ENCODE assay signal across 12 cellular contexts in genomic region chr1:222898191-222898527, GRCh38.
DNase-seq lines count a peak whose midpoint lies in the region; ATAC-seq and TF ChIP-seq lines count a peak whose summit lies in the region.
"Had no signal": no experiment of that assay in that cellular context is flagged by ENCODE, and none has a peak within 500 bp of the region (broad histone marks: within the 10 kb centered on the region; RNA-seq: fewer than 3 reads in every experiment).

No MANE protein-coding gene starts in this region.

- TF ChIP-seq CTCF in VCaP (conservative IDR thresholded peaks at IDR 0.05) = no peak

- H3K9me3 Mint-ChIP-seq in activated CD4-positive, alpha-beta memory T cell treated with anti-CD3 and anti-CD28 coated beads, Interleukin-2, amount 10 ng/mL, durations not matched to agents 7 days and 5 days = no peaks in the 10 kb centered on the region
- no peaks in the 10 kb centered on the region for H3K9me3 Mint-ChIP-seq in activated CD4-positive, alpha-beta memory T cell treated with anti-CD3 and anti-CD28 coated beads for 36 hours
- peaks cover 0 to 2% (median 0%) of the 10 kb centered on the region in 6 donors for H3K9me3 Mint-ChIP-seq in immature natural killer cell
- no peaks in the 10 kb centered on the region for H3K9me3 Mint-ChIP-seq in stimulated activated effector memory CD8-positive, alpha-beta T cell treated with anti-CD3 and anti-CD28 coated beads, Interleukin-12 subunit alpha, Interleukin-12 subunit beta, amount 100 ng/mL, for 72 hours

- peak overlapping the region; percentile 17 for H3K4me3 Mint-ChIP-seq in activated CD4-positive, alpha-beta memory T cell treated with anti-CD3 and anti-CD28 coated beads, Interleukin-2, amount 10 ng/mL, durations not matched to agents 7 days and 5 days
- no peak overlapping the region for H3K4me3 Mint-ChIP-seq in activated CD4-positive, alpha-beta memory T cell treated with anti-CD3 and anti-CD28 coated beads for 36 hours
- peak overlapping the region; percentile 26 to 66 (median 55) for H3K4me3 Mint-ChIP-seq in immature natural killer cell
- H3K4me3 Mint-ChIP-seq in stimulated activated effector memory CD8-positive, alpha-beta T cell treated with anti-CD3 and anti-CD28 coated beads, Interleukin-12 subunit alpha, Interleukin-12 subunit beta, amount 100 ng/mL, for 72 hours = no peak overlapping the region

- H3K27me3 Mint-ChIP-seq in activated CD4-positive, alpha-beta memory T cell treated with anti-CD3 and anti-CD28 coated beads, Interleukin-2, amount 10 ng/mL, durations not matched to agents 7 days and 5 days = no peaks in the 10 kb centered on the region
- no peaks in the 10 kb centered on the region for H3K27me3 Mint-ChIP-seq in activated CD4-positive, alpha-beta memory T cell treated with anti-CD3 and anti-CD28 coated beads for 36 hours
- H3K27me3 Mint-ChIP-seq in immature natural killer cell (ENCODE audit: low read depth in 3 of 3) = no peaks in the 10 kb centered on the region

- peaks cover 13% of the 10 kb centered on the region for H3K4me1 Mint-ChIP-seq in activated CD4-positive, alpha-beta memory T cell treated with anti-CD3 and anti-CD28 coated beads, Interleukin-2, amount 10 ng/mL, durations not matched to agents 7 days and 5 days
- H3K4me1 Mint-ChIP-seq in activated CD4-positive, alpha-beta memory T cell treated with anti-CD3 and anti-CD28 coated beads for 36 hours (ENCODE audit: low read depth) = peaks cover 15% of the 10 kb centered on the region
- peaks cover 11 to 30% of the 10 kb centered on the region in 2 donors for H3K4me1 Mint-ChIP-seq in immature natural killer cell
- H3K4me1 Mint-ChIP-seq in stimulated activated effector memory CD8-positive, alpha-beta T cell treated with anti-CD3 and anti-CD28 coated beads, Interleukin-12 subunit alpha, Interleukin-12 subunit beta, amount 100 ng/mL, for 72 hours = peaks cover 9% of the 10 kb centered on the region

- no peak overlapping the region for H3K27ac Mint-ChIP-seq in activated CD4-positive, alpha-beta memory T cell treated with anti-CD3 and anti-CD28 coated beads, Interleukin-2, amount 10 ng/mL, durations not matched to agents 7 days and 5 days
- no peak overlapping the region for H3K27ac Mint-ChIP-seq in activated CD4-positive, alpha-beta memory T cell treated with anti-CD3 and anti-CD28 coated beads for 36 hours
- H3K27ac Mint-ChIP-seq in immature natural killer cell = peak overlapping the region in 2 of 6 donors; percentile 76 to 78
- H3K27ac Mint-ChIP-seq in stimulated activated effector memory CD8-positive, alpha-beta T cell treated with anti-CD3 and anti-CD28 coated beads, Interleukin-12 subunit alpha, Interleukin-12 subunit beta, amount 100 ng/mL, for 72 hours = peak overlapping the region; percentile 80

- no peaks in the 10 kb centered on the region for H3K36me3 Mint-ChIP-seq in activated CD4-positive, alpha-beta memory T cell treated with anti-CD3 and anti-CD28 coated beads, Interleukin-2, amount 10 ng/mL, durations not matched to agents 7 days and 5 days (ENCODE audit: low read depth)
- peaks cover 8% of the 10 kb centered on the region for H3K36me3 Mint-ChIP-seq in activated CD4-positive, alpha-beta memory T cell treated with anti-CD3 and anti-CD28 coated beads for 36 hours
- H3K36me3 Mint-ChIP-seq in immature natural killer cell = peaks cover 0 to 8% (median 0%) of the 10 kb centered on the region in 3 donors
- no peaks in the 10 kb centered on the region for H3K36me3 Mint-ChIP-seq in stimulated activated effector memory CD8-positive, alpha-beta T cell treated with anti-CD3 and anti-CD28 coated beads, Interleukin-12 subunit alpha, Interleukin-12 subunit beta, amount 100 ng/mL, for 72 hours

- intact Hi-C loops in activated CD4-positive, alpha-beta memory T cell treated with anti-CD3 and anti-CD28 coated beads for 36 hours (cut with micrococcal nuclease) = no loop called here

- POLR2A ChIA-PET in activated CD4-positive, alpha-beta memory T cell treated with anti-CD3 and anti-CD28 coated beads, Interleukin-2, amount 10 ng/mL, durations not matched to agents 7 days and 5 days (lab: Charles Lee) = no interaction called here
- POLR2A ChIA-PET in activated CD4-positive, alpha-beta memory T cell treated with anti-CD3 and anti-CD28 coated beads for 36 hours (lab: Charles Lee) = no interaction called here

- peak overlapping the region; percentile 13; the same call in 1 of the 2 replicates for H3K27ac ChIP-seq in VCaP

- ATAC-seq in stimulated activated effector memory CD8-positive, alpha-beta T cell treated with anti-CD3 and anti-CD28 coated beads, Interleukin-12 subunit alpha, Interleukin-12 subunit beta, amount 100 ng/mL, for 72 hours = no peak
- no peak for ATAC-seq in HG02763 (IDR thresholded peaks at IDR 0.05; ENCODE audit: unreplicated experiment)

- CTCF ChIA-PET in activated CD4-positive, alpha-beta memory T cell treated with anti-CD3 and anti-CD28 coated beads, Interleukin-2, amount 10 ng/mL, durations not matched to agents 7 days and 5 days (lab: Charles Lee) = no interaction called here
- CTCF ChIA-PET in activated CD4-positive, alpha-beta memory T cell treated with anti-CD3 and anti-CD28 coated beads for 36 hours (lab: Charles Lee) = no interaction called here

- no peak for DNase-seq in activated CD4-positive, alpha-beta memory T cell treated with anti-CD3 and anti-CD28 coated beads, Interleukin-2, amount 10 ng/mL, durations not matched to agents 7 days and 5 days
- no peak for DNase-seq in activated CD4-positive, alpha-beta memory T cell treated with anti-CD3 and anti-CD28 coated beads for 36 hours
- DNase-seq in immature natural killer cell (no peak), NCI-H187 treated with DMSO at 0.1 percent for 48 hours (lab: John Stamatoyannopoulos, UW) (no peak), NCI-H1048 (lab: John Stamatoyannopoulos, UW) (no peak)
- no peak for DNase-seq in stimulated activated effector memory CD8-positive, alpha-beta T cell treated with anti-CD3 and anti-CD28 coated beads, Interleukin-12 subunit alpha, Interleukin-12 subunit beta, amount 100 ng/mL, for 72 hours (ENCODE audit: low spot score in 2 of 2)
- DNase-seq: activated effector memory CD4-positive, alpha-beta T cell treated with Interleukin-2 at 50 U/mL for 16 hours; effector CD4-positive, alpha-beta T cell; MV-4-11; T-helper 9 cell had no signal

Comparison
In these comparisons a context has a peak if more than half of its experiments do, and no peak if none do; other contexts are left out.
1. H3K4me3 Mint-ChIP-seq: peak in activated CD4-positive, alpha-beta memory T cell treated with anti-CD3 and anti-CD28 coated beads, Interleukin-2, amount 10 ng/mL, durations not matched to agents 7 days and 5 days (single experiment) and immature natural killer cell (5 of 5); none in activated CD4-positive, alpha-beta memory T cell treated with anti-CD3 and anti-CD28 coated beads for 36 hours (single experiment) and stimulated activated effector memory CD8-positive, alpha-beta T cell treated with anti-CD3 and anti-CD28 coated beads, Interleukin-12 subunit alpha, Interleukin-12 subunit beta, amount 100 ng/mL, for 72 hours (single experiment).